In the genomic region with DNA sequence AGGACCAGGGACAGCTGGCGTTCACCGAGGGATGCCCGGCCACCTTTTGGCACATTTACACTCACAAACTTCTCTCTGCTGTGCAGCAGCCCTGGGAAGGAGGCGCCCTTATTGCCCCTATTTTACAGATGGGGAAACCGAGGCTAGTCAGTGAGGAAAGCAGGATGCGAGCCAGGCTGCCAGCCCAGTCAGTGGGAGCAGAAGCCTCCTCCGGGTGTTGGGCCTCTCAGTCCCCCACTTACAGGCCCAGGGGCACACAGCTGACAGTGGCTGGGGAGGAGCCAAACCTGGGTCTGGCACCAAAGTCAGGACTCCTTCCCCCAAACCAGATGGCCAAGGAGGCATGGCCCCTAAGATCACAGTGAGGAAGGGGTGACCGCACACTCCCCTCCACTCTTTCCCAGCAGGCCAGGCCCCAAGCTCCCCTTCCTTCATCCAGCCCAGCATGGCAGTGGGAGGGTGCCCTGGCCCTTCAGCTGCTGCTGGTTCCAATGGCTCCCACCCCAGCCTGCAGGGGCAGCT, we compare ENCODE assay signal across 23 cellular contexts.
"Had no signal": no experiment of that assay in that cellular context is flagged by ENCODE, and none has a peak within 500 bp of the region (broad histone marks: within the 10 kb centered on the region; RNA-seq: fewer than 3 reads in every experiment).

No MANE protein-coding gene starts in this region.

- H3K9me3 ChIP-seq: left lung had no signal

- H3K36me3 ChIP-seq: esophagus squamous epithelium, heart right ventricle, left lung, tibial nerve had no signal

- H3K4me3 Mint-ChIP-seq: activated naive CD8-positive, alpha-beta T cell treated with anti-CD3 and anti-CD28 coated beads for 36 hours; dendritic cell treated with granulocyte-macrophage colony-stimulating factor and Interleukin-4, amounts not matched to agents 40 ng/mL and 50 ng/mL, for 4 days; naive thymus-derived CD4-positive, alpha-beta T cell; neural crest cell; T-helper 2 cell treated with Interferon-gamma antibody and Interleukin-4, amounts not matched to agents 5 μg/mL and 100 μg/mL, for 36 hours had no signal

- H3K9me3 Mint-ChIP-seq: activated naive CD8-positive, alpha-beta T cell treated with anti-CD3 and anti-CD28 coated beads for 36 hours; dendritic cell treated with granulocyte-macrophage colony-stimulating factor and Interleukin-4, amounts not matched to agents 40 ng/mL and 50 ng/mL, for 4 days; neural crest cell; T-helper 2 cell treated with Interferon-gamma antibody and Interleukin-4, amounts not matched to agents 5 μg/mL and 100 μg/mL, for 36 hours had no signal

- H3K27ac ChIP-seq: epithelial cell of prostate, esophagus squamous epithelium, heart right ventricle, left lung, tibial nerve, VCaP had no signal

- H3K36me3 Mint-ChIP-seq: activated naive CD8-positive, alpha-beta T cell treated with anti-CD3 and anti-CD28 coated beads for 36 hours had no signal

- H3K4me1 Mint-ChIP-seq: activated naive CD8-positive, alpha-beta T cell treated with anti-CD3 and anti-CD28 coated beads for 36 hours; neural crest cell had no signal

- DNase-seq: activated CD4-positive, alpha-beta T cell treated with anti-CD3 and anti-CD28 coated beads for 4 hours; activated CD4-positive, alpha-beta T cell treated with anti-CD3 and anti-CD28 coated beads, Interleukin-2, amount 50 U/mL, for 4 hours; activated CD8-positive, alpha-beta memory T cell treated with anti-CD3 and anti-CD28 coated beads for 24 hours; activated effector memory CD4-positive, alpha-beta T cell treated with Interleukin-2 at 50 U/mL for 16 hours; activated naive CD4-positive, alpha-beta T cell treated with Interleukin-2 at 50 U/mL for 16 hours; activated naive CD8-positive, alpha-beta T cell treated with anti-CD3 and anti-CD28 coated beads for 36 hours; central memory CD4-positive, alpha-beta T cell; esophagus squamous epithelium; foreskin melanocyte; heart right ventricle; kidney glomerular epithelial cell; left lung; naive thymus-derived CD4-positive, alpha-beta T cell; right cardiac atrium; stimulated activated CD4-positive, alpha-beta T cell treated with anti-CD3 and anti-CD28 coated beads, Interleukin-2, amount 100 ng/mL, for 48 hours; stimulated activated naive CD4-positive, alpha-beta T cell treated with Interleukin-2 at 50 U/mL for 16 hours; T-helper 1 cell had no signal

- H3K27ac Mint-ChIP-seq: activated naive CD8-positive, alpha-beta T cell treated with anti-CD3 and anti-CD28 coated beads for 36 hours; dendritic cell treated with granulocyte-macrophage colony-stimulating factor and Interleukin-4, amounts not matched to agents 40 ng/mL and 50 ng/mL, for 4 days; naive thymus-derived CD4-positive, alpha-beta T cell; T-helper 2 cell treated with Interferon-gamma antibody and Interleukin-4, amounts not matched to agents 5 μg/mL and 100 μg/mL, for 36 hours had no signal

- H3K4me3 ChIP-seq: esophagus squamous epithelium, heart right ventricle, left lung, tibial nerve had no signal

- H3K4me1 ChIP-seq: esophagus squamous epithelium, heart right ventricle, left lung, tibial nerve had no signal
